Comparison of ENCODE assay signal across 2 cellular contexts in genomic region chr19:41913476-41914190, GRCh38.
TF ChIP-seq lines count a peak whose summit lies in the region.

No MANE protein-coding gene starts in this region.

TF ChIP-seq in SK-N-SH treated with all-trans-retinoic acid at 6 μM for 48 hours, 23 proteins besides CTCF, POLR2A, EP300 and RAD21 (continued from another document):
- TF ChIP-seq CREB5 (CRISPR knock-in tag; IDR thresholded peaks at IDR 0.05; ENCODE audit: low read depth) = no peak
- TF ChIP-seq TOX (CRISPR knock-in tag; IDR thresholded peaks at IDR 0.05; ENCODE audit: borderline replicate concordance) = no peak
- TF ChIP-seq OSR1 (CRISPR knock-in tag; IDR thresholded peaks at IDR 0.05) = no peak
- TF ChIP-seq ZFP3 (CRISPR knock-in tag; IDR thresholded peaks at IDR 0.05) = no peak
- no peak for TF ChIP-seq CSRNP3 (CRISPR knock-in tag; IDR thresholded peaks at IDR 0.05)
- TF ChIP-seq ZC3H10 (CRISPR knock-in tag; IDR thresholded peaks at IDR 0.05) = no peak
- TF ChIP-seq POU6F1 (CRISPR knock-in tag; IDR thresholded peaks at IDR 0.05; ENCODE audit: borderline replicate concordance, low read depth) = no peak
- no peak for TF ChIP-seq ZNF565 (CRISPR knock-in tag; conservative IDR thresholded peaks at IDR 0.05; ENCODE audit: low read depth)
- no peak for TF ChIP-seq TSHZ2 (CRISPR knock-in tag; IDR thresholded peaks at IDR 0.05)
- TF ChIP-seq ARNTL (CRISPR knock-in tag; IDR thresholded peaks at IDR 0.05; ENCODE audit: borderline replicate concordance, low read depth) = no peak
- TF ChIP-seq ZFP30 (CRISPR knock-in tag; IDR thresholded peaks at IDR 0.05) = no peak
- TF ChIP-seq PPARA (CRISPR knock-in tag; IDR thresholded peaks at IDR 0.05; ENCODE audit: borderline replicate concordance) = no peak

TF ChIP-seq in SK-N-SH, 30 proteins besides CTCF, POLR2A, EP300 and RAD21:
- TF ChIP-seq RXRA (IDR thresholded peaks at IDR 0.05; ENCODE audit: borderline replicate concordance, low read depth) (no peak), ZBTB33 (IDR thresholded peaks at IDR 0.05; ENCODE audit: borderline replicate concordance, low read depth) (no peak), GABPA (IDR thresholded peaks at IDR 0.05; ENCODE audit: low read depth) (no peak), SMC3 (IDR thresholded peaks at IDR 0.05; ENCODE audit: low read depth, low read length) (no peak), RFX5 (IDR thresholded peaks at IDR 0.05; ENCODE audit: low read length) (no peak), EZH2phosphoT487 (IDR thresholded peaks at IDR 0.05; ENCODE audit: borderline replicate concordance, low read depth) (no peak), ELF1 (IDR thresholded peaks at IDR 0.05) (no peak), NFIC (IDR thresholded peaks at IDR 0.05; ENCODE audit: borderline replicate concordance) (no peak), CHD2 (IDR thresholded peaks at IDR 0.05; ENCODE audit: low read length, partially characterized antibody) (no peak), TAF1 (IDR thresholded peaks at IDR 0.05; ENCODE audit: borderline replicate concordance, low read depth, low read length) (no peak)
